In the genomic region with DNA sequence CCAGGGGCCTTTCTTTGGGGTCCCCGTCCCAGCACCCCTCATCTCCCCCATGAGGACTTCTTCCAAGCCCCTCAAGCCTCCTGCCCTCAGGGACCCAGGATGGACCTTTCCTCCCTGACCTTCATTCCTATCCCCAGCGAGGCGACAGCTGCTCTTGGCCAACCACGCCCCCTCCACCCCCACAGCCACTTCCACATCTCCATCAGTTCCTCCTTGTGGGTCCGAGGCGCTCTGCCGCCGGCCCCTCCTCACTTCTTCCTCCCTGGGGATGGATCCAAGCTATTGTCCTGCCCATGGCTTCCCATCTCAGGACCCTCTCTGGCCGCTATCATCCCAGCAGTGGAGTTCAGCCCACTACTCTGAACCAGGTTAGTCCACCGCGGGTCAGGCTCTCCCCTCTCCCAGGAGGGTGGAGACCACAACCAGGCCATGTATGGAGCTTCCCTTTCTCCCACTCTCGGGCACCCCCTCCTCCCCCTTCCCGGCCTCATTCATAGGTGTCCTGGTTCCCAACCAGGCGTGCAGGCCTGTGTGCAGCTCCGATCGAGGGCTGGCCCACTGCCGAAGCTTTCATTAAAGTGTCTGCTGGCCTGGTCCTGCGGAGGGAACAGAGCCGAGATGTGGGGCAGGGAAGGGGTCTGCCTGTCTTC, we compare ENCODE assay signal across 9 cellular contexts. TPM values are rescaled to one million over a fixed set of nuclear protein-coding genes. Genes with fewer than 3 reads are reported as not detected.
DNase-seq lines count a peak whose midpoint lies in the region; ATAC-seq, FAIRE-seq and TF ChIP-seq lines count a peak whose summit lies in the region.
"Had no signal": no experiment of that assay in that cellular context is flagged by ENCODE, and none has a peak within 500 bp of the region (broad histone marks: within the 10 kb centered on the region; RNA-seq: fewer than 3 reads in every experiment).

No MANE protein-coding gene starts in this region.

- peaks cover 13 to 30% (median 27%) of the 10 kb centered on the region in 7 donors for H3K4me1 Mint-ChIP-seq in naive thymus-derived CD4-positive, alpha-beta T cell

- H3K4me1 ChIP-seq in BE2C: peaks cover 8% of the 10 kb centered on the region; the same call in 1 of the 2 replicates
- peaks cover 28% of the 10 kb centered on the region for H3K4me1 ChIP-seq in MM.1S (ENCODE audit: low read length)
- peaks cover 0 to 4% of the 10 kb centered on the region in 2 donors for H3K4me1 ChIP-seq in breast epithelium
- H3K4me1 ChIP-seq in naive thymus-derived CD4-positive, alpha-beta T cell (ENCODE audit: control insufficient read depth in 2 of 2, insufficient read depth in 2 of 2, low read length in 2 of 2): peaks cover 16 to 17% of the 10 kb centered on the region in 2 donors

- H3F3A ChIP-seq in MM.1S (ENCODE audit: insufficient read depth, low read length): peaks cover 22% of the 10 kb centered on the region

- no peaks in the 10 kb centered on the region for H3K9me2 ChIP-seq in MM.1S (replicated peaks; ENCODE audit: insufficient read depth, low read length)

- FAIRE-seq in GM12891 (lab: Jason Lieb, UNC): no peak

- no peak overlapping the region for H3K27ac ChIP-seq in MM.1S (ENCODE audit: low read length)
- H3K27ac ChIP-seq in breast epithelium: peak overlapping the region; percentile 84 to 96
- H3K27ac ChIP-seq in naive thymus-derived CD4-positive, alpha-beta T cell (ENCODE audit: low read depth, low read length): no peak overlapping the region

- H3K4me2 ChIP-seq in MM.1S (ENCODE audit: low read depth, low read length): 0 out of 2 replicates have a peak overlapping the region, but pooled peaks have one; percentile 2

- CTCF ChIA-PET in naive thymus-derived CD4-positive, alpha-beta T cell (lab: Charles Lee): no interaction called here

- peak overlapping the region in 8 of 9 donors; percentile 19 to 81 (median 67) for H3K27ac Mint-ChIP-seq in naive thymus-derived CD4-positive, alpha-beta T cell

- H3K9me3 ChIP-seq in BE2C (no peaks in the 10 kb centered on the region), MM.1S (replicated peaks; ENCODE audit: insufficient read depth, low read length) (no peaks in the 10 kb centered on the region), breast epithelium (no peaks in the 10 kb centered on the region)
- H3K9me3 ChIP-seq in naive thymus-derived CD4-positive, alpha-beta T cell (ENCODE audit: control insufficient read depth in 2 of 3, low read length in 3 of 3): no peaks in the 10 kb centered on the region

- H3K4me3 Mint-ChIP-seq in naive thymus-derived CD4-positive, alpha-beta T cell: peak overlapping the region; percentile 60 to 87 (median 76)

- H3K36me3 ChIP-seq in BE2C: no peaks in the 10 kb centered on the region; the same call in 1 of the 2 replicates
- no peaks in the 10 kb centered on the region for H3K36me3 ChIP-seq in MM.1S (replicated peaks; ENCODE audit: insufficient read depth, low read length)
- no peaks in the 10 kb centered on the region for H3K36me3 ChIP-seq in breast epithelium
- no peaks in the 10 kb centered on the region for H3K36me3 ChIP-seq in naive thymus-derived CD4-positive, alpha-beta T cell (ENCODE audit: control insufficient read depth in 2 of 3, insufficient read depth in 3 of 3, low read length in 3 of 3)

- no peaks in the 10 kb centered on the region for H3K27me3 ChIP-seq in BE2C
- no peaks in the 10 kb centered on the region for H3K27me3 ChIP-seq in MM.1S (replicated peaks; ENCODE audit: insufficient read depth, low read length)
- no peaks in the 10 kb centered on the region for H3K27me3 ChIP-seq in breast epithelium
- H3K27me3 ChIP-seq in naive thymus-derived CD4-positive, alpha-beta T cell (ENCODE audit: control insufficient read depth in 2 of 2, insufficient read depth in 2 of 2, low read length in 2 of 2): no peaks in the 10 kb centered on the region

- ATAC-seq in naive thymus-derived CD4-positive, alpha-beta T cell: no peak
- no peak for ATAC-seq in GM19324 (IDR thresholded peaks at IDR 0.05; ENCODE audit: low FRiP score, unreplicated experiment)

- H3K36me3 Mint-ChIP-seq in naive thymus-derived CD4-positive, alpha-beta T cell: no peaks in the 10 kb centered on the region

- TF ChIP-seq CTCF in BE2C (IDR thresholded peaks at IDR 0.05; ENCODE audit: low read depth, low read length) (no peak), MM.1S (IDR thresholded peaks at IDR 0.05; ENCODE audit: low read length) (no peak), breast epithelium (IDR thresholded peaks at IDR 0.05) (no peak)

- H2AFZ ChIP-seq in MM.1S (ENCODE audit: low read length): no peak overlapping the region

- peaks cover 35% of the 10 kb centered on the region for H3K79me2 ChIP-seq in MM.1S (ENCODE audit: low read length)

- no peaks in the 10 kb centered on the region for H4K20me1 ChIP-seq in MM.1S (ENCODE audit: insufficient read depth, low read length)

- DNase-seq in BE2C (peak; percentile 70), MM.1S (no peak), breast epithelium (ENCODE audit: low spot score in 2 of 2) (no peak), occipital lobe (lab: John Stamatoyannopoulos, UW) (no peak), kidney tubule cell (ENCODE audit: low spot score) (no peak), GM12891 (ENCODE audit: insufficient read length, low spot score) (no peak)
- DNase-seq in naive thymus-derived CD4-positive, alpha-beta T cell: no peak
- DNase-seq: activated gamma-delta T cell treated with Interleukin-2 at 50 U/mL for 16 hours had no signal

- H3K4me3 ChIP-seq in BE2C (ENCODE audit: low read depth, low read length) (peak overlapping the region; percentile 71), MM.1S (ENCODE audit: low read length) (no peak overlapping the region), breast epithelium (peak overlapping the region; percentile 77 to 91 (median 81))
- no peak overlapping the region for H3K4me3 ChIP-seq in naive thymus-derived CD4-positive, alpha-beta T cell (ENCODE audit: low read length)

- POLR2A ChIA-PET in naive thymus-derived CD4-positive, alpha-beta T cell (lab: Charles Lee): no interaction called here

- H3K9ac ChIP-seq in MM.1S (ENCODE audit: low read length): no peak overlapping the region

- H3K27me3 Mint-ChIP-seq in naive thymus-derived CD4-positive, alpha-beta T cell: peaks cover 0 to 22% (median 0%) of the 10 kb centered on the region in 5 donors

- TF ChIP-seq POLR2A in breast epithelium (IDR thresholded peaks at IDR 0.05) (no peak), GM12891 (IDR thresholded peaks at IDR 0.05; ENCODE audit: low read depth, low read length) (no peak)

- no peaks in the 10 kb centered on the region for H3K9me3 Mint-ChIP-seq in naive thymus-derived CD4-positive, alpha-beta T cell

- intact Hi-C loops in breast epithelium (cut with DNase I; ENCODE audit: low total_unique reads): no loop called here
- intact Hi-C loops in naive thymus-derived CD4-positive, alpha-beta T cell (cut with micrococcal nuclease): loop anchor here (5.0 to 10.0 kb wide), 4 partner anchors 77 to 468 kb away; partner anchors contain the start of genes ALKBH4 (in 2 of the 2), LRWD1 (in 2 of the 2) and CUX1 (in 1 of the 2)

TF ChIP-seq in GM12891, 5 proteins besides CTCF, POLR2A, EP300 and RAD21:
- no peak for TF ChIP-seq SPI1 (IDR thresholded peaks at IDR 0.05; ENCODE audit: low read depth, low read length)

RNA-seq across cellular contexts. Expression of gene SH2B2, which starts 1.7 kb away (rescaled TPM):
- polyA plus RNA-seq in BE2C (2012; ENCODE audit: insufficient read depth, insufficient read length, low read depth): 16.9 TPM
- total RNA-seq in breast epithelium (1 to 10 TPM; 1.6 to 6.6 (median 4.0) TPM), occipital lobe (11.9 TPM)
- 10 to 100 TPM in 1 of 5 experiments, 1 to 10 TPM in 3, under 1 TPM in 1; 0.87 to 10.9 (median 2.0) TPM for total RNA-seq in naive thymus-derived CD4-positive, alpha-beta T cell
- under 1 TPM; 0.25 to 0.58 TPM for polyA plus RNA-seq in naive thymus-derived CD4-positive, alpha-beta T cell
- 12.1 TPM for polyA plus RNA-seq in GM12891 (2012; ENCODE audit: low read depth, missing spikeins)

Comparison
In these comparisons a context has a peak if more than half of its experiments do, and no peak if none do; other contexts are left out.
1. H3K4me3 ChIP-seq: peak in BE2C (single experiment) and breast epithelium (3 of 3); none in MM.1S (single experiment) and naive thymus-derived CD4-positive, alpha-beta T cell (single experiment).
2. H3K27ac ChIP-seq: peak in breast epithelium (2 of 2); none in MM.1S (single experiment) and naive thymus-derived CD4-positive, alpha-beta T cell (single experiment).